Comparison of ENCODE assay signal across 1 cellular context in the genomic region with DNA sequence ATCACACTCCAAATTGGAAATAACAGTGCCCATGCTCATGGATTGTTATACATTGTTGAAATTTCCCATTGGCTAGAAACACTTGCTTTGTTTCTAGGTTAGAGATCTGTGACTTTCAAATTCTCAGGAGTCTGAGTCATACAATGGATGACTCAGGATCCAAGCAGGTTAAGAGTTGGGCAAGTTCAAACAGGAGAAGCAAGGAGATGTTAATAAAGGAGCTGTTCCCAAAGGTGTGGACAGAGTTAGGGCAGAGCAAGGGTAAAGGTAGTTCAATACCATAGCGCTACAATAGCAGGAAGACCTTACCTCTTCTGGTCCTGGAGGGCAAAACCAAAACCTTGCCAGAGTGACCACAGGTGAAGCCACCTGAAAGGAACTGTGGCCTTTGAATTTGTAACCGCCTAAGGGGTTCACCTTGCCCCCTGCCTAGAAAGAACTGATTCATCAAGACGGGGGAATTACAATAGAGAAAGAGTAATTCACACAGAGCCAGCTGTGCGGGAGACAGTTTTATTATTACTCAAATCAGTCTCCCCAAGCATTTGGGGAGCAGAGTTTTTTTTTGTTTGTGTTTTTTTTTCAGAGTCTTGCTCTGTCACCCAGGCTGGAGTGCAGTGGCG.
A peak's percentile ranks its signal among the peaks of the same experiment; 100 is the strongest.
TF ChIP-seq lines count a peak whose summit lies in the region.

No MANE protein-coding gene starts in this region.

TF ChIP-seq in HepG2, 621 proteins besides CTCF, POLR2A, EP300 and RAD21 (continued from another document):
- TF ChIP-seq, protein P1, sequence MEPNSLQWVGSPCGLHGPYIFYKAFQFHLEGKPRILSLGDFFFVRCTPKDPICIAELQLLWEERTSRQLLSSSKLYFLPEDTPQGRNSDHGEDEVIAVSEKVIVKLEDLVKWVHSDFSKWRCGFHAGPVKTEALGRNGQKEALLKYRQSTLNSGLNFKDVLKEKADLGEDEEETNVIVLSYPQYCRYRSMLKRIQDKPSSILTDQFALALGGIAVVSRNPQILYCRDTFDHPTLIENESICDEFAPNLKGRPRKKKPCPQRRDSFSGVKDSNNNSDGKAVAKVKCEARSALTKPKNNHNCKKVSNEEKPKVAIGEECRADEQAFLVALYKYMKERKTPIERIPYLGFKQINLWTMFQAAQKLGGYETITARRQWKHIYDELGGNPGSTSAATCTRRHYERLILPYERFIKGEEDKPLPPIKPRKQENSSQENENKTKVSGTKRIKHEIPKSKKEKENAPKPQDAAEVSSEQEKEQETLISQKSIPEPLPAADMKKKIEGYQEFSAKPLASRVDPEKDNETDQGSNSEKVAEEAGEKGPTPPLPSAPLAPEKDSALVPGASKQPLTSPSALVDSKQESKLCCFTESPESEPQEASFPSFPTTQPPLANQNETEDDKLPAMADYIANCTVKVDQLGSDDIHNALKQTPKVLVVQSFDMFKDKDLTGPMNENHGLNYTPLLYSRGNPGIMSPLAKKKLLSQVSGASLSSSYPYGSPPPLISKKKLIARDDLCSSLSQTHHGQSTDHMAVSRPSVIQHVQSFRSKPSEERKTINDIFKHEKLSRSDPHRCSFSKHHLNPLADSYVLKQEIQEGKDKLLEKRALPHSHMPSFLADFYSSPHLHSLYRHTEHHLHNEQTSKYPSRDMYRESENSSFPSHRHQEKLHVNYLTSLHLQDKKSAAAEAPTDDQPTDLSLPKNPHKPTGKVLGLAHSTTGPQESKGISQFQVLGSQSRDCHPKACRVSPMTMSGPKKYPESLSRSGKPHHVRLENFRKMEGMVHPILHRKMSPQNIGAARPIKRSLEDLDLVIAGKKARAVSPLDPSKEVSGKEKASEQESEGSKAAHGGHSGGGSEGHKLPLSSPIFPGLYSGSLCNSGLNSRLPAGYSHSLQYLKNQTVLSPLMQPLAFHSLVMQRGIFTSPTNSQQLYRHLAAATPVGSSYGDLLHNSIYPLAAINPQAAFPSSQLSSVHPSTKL (CRISPR knock-in tag; IDR thresholded peaks at IDR 0.05) = peak; percentile 40; the same call in 1 of the 2 replicates
- TF ChIP-seq ZBTB33 (CRISPR knock-in tag; IDR thresholded peaks at IDR 0.05) (peak; percentile 64; the same call in 1 of the 2 replicates), SOX6 (IDR thresholded peaks at IDR 0.05) (no peak), SOX6 (CRISPR knock-in tag; IDR thresholded peaks at IDR 0.05) (peak; percentile 26; the same call in 1 of the 2 replicates), SOX13 (IDR thresholded peaks at IDR 0.05) (no peak), SOX13 (CRISPR knock-in tag; conservative IDR thresholded peaks at IDR 0.05 in 1 of 2, IDR thresholded peaks at IDR 0.05 in 1 of 2) (peak in 1 of 2 experiments; percentile 70; a peak in 2 of 4 replicates), SOX5 (CRISPR knock-in tag; IDR thresholded peaks at IDR 0.05; ENCODE audit: borderline replicate concordance) (peak; percentile 49; the same call in 1 of the 2 replicates), FOXA3 (CRISPR knock-in tag; IDR thresholded peaks at IDR 0.05) (peak; percentile 13; the same call in 1 of the 2 replicates), GATAD2A (CRISPR knock-in tag; IDR thresholded peaks at IDR 0.05) (0 out of 2 replicates have a peak, but pooled peaks have one; percentile 40), DNMT3B (CRISPR knock-in tag; conservative IDR thresholded peaks at IDR 0.05) (0 out of 2 replicates have a peak, but pooled peaks have one; percentile 75), HMG20A (CRISPR knock-in tag; IDR thresholded peaks at IDR 0.05; ENCODE audit: borderline replicate concordance) (peak; percentile 56; the same call in 1 of the 2 replicates), FOSL2 (CRISPR knock-in tag; IDR thresholded peaks at IDR 0.05) (peak; percentile 92), ZNF644 (CRISPR knock-in tag; IDR thresholded peaks at IDR 0.05; ENCODE audit: low read depth) (peak; percentile 35; the same call in 1 of the 2 replicates), NFE2L2 (IDR thresholded peaks at IDR 0.05; ENCODE audit: low read length) (peak; percentile 9; the same call in 1 of the 2 replicates), ZBTB7B (CRISPR knock-in tag; IDR thresholded peaks at IDR 0.05) (no peak), REL (CRISPR knock-in tag; conservative IDR thresholded peaks at IDR 0.05) (no peak), SETDB1 (CRISPR knock-in tag; IDR thresholded peaks at IDR 0.05; ENCODE audit: borderline replicate concordance) (no peak), PITX1 (CRISPR knock-in tag; IDR thresholded peaks at IDR 0.05) (no peak), ZBTB8A (CRISPR knock-in tag; IDR thresholded peaks at IDR 0.05; ENCODE audit: borderline replicate concordance, low read depth) (no peak), CREB1 (IDR thresholded peaks at IDR 0.05) (no peak), CREB1 (CRISPR knock-in tag; IDR thresholded peaks at IDR 0.05) (peak; percentile 42; the same call in 1 of the 2 replicates), ZNF10 (CRISPR knock-in tag; IDR thresholded peaks at IDR 0.05; ENCODE audit: borderline replicate concordance, low read depth) (no peak)
- TF ChIP-seq, protein P2, sequence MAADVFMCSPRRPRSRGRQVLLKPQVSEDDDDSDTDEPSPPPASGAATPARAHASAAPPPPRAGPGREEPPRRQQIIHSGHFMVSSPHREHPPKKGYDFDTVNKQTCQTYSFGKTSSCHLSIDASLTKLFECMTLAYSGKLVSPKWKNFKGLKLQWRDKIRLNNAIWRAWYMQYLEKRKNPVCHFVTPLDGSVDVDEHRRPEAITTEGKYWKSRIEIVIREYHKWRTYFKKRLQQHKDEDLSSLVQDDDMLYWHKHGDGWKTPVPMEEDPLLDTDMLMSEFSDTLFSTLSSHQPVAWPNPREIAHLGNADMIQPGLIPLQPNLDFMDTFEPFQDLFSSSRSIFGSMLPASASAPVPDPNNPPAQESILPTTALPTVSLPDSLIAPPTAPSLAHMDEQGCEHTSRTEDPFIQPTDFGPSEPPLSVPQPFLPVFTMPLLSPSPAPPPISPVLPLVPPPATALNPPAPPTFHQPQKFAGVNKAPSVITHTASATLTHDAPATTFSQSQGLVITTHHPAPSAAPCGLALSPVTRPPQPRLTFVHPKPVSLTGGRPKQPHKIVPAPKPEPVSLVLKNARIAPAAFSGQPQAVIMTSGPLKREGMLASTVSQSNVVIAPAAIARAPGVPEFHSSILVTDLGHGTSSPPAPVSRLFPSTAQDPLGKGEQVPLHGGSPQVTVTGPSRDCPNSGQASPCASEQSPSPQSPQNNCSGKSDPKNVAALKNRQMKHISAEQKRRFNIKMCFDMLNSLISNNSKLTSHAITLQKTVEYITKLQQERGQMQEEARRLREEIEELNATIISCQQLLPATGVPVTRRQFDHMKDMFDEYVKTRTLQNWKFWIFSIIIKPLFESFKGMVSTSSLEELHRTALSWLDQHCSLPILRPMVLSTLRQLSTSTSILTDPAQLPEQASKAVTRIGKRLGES (CRISPR knock-in tag; IDR thresholded peaks at IDR 0.05; ENCODE audit: borderline replicate concordance) = no peak
